In genomic region chr5:52798952-52799351, GRCh38 we compare ENCODE assay signal across 9 cellular contexts. TPM values are rescaled to one million over a fixed set of nuclear protein-coding genes. Genes with fewer than 3 reads are reported as not detected.
DNase-seq lines count a peak whose midpoint lies in the region; ATAC-seq, FAIRE-seq and TF ChIP-seq lines count a peak whose summit lies in the region.
"Had no signal": no experiment of that assay in that cellular context is flagged by ENCODE, and none has a peak within 500 bp of the region (broad histone marks: within the 10 kb centered on the region; RNA-seq: fewer than 3 reads in every experiment).

No MANE protein-coding gene starts in this region.

- H3K9me3 ChIP-seq in SJSA1 (replicated peaks) (no peaks in the 10 kb centered on the region), sigmoid colon (no peaks in the 10 kb centered on the region)

- H3K36me3 ChIP-seq in SJSA1, result peaks cover 29% of the 10 kb centered on the region
- peaks cover 0 to 8% (median 0%) of the 10 kb centered on the region in 4 donors for H3K36me3 ChIP-seq in sigmoid colon

- peak overlapping the region; percentile 90 for H3K27ac ChIP-seq in SJSA1
- H3K27ac ChIP-seq in sigmoid colon, result peak overlapping the region; percentile 91 to 97 (median 94)

- ATAC-seq in GM21619 (IDR thresholded peaks at IDR 0.05; ENCODE audit: unreplicated experiment) (no peak), GM19452 (IDR thresholded peaks at IDR 0.05; ENCODE audit: unreplicated experiment) (no peak)

- in situ Hi-C loops in ACHN (cut with HindIII; ENCODE audit: low pct_ligation_motif_present, low pct_unique_long_range_greater_than_20kb, low sequenced_read_pairs), result no loop called here

- H3K27me3 ChIP-seq in SJSA1 (replicated peaks) (no peaks in the 10 kb centered on the region), sigmoid colon (no peaks in the 10 kb centered on the region)

- H3K4me1 ChIP-seq in SJSA1 (replicated peaks) (peaks cover 49% of the 10 kb centered on the region), sigmoid colon (peaks cover 0 to 93% (median 80%) of the 10 kb centered on the region in 4 donors)

- DNase-seq in GM19239 (ENCODE audit: insufficient read length, low spot score) (no peak), SJSA1 (ENCODE audit: low read depth in 1 of 2, low spot score in 2 of 2) (no peak), fibroblast of pulmonary artery (ENCODE audit: low read depth) (no peak), sigmoid colon (no peak), DMS 273 (lab: John Stamatoyannopoulos, UW; ENCODE audit: unreplicated experiment) (no peak), ACHN (no peak)
- DNase-seq: KG1 had no signal

- intact Hi-C loops in sigmoid colon (cut with DNase I), result no loop called here

- TF ChIP-seq CTCF in fibroblast of pulmonary artery (IDR thresholded peaks at IDR 0.05; ENCODE audit: low read length, missing control alignments) (no peak), sigmoid colon (IDR thresholded peaks at IDR 0.05) (no peak)

- H3K4me3 ChIP-seq in SJSA1, result peak overlapping the region; percentile 47
- H3K4me3 ChIP-seq in fibroblast of pulmonary artery (replicated peaks; ENCODE audit: low read depth, low read length), result peak overlapping the region; percentile 76
- H3K4me3 ChIP-seq in sigmoid colon, result peak overlapping the region; percentile 47 to 71 (median 56)

- peak; percentile 78 for FAIRE-seq in GM19239 (lab: Jason Lieb, UNC)

- no peak for TF ChIP-seq EP300 in sigmoid colon (IDR thresholded peaks at IDR 0.05)

- TF ChIP-seq POLR2A in sigmoid colon (IDR thresholded peaks at IDR 0.05), result no peak

- WGBS in sigmoid colon, 2 donors, result 7 to 18% methylated on average over 4 of the region's 4 CpGs

RNA-seq across cellular contexts. Expression of gene ITGA1, which starts 11.2 kb away (rescaled TPM):
- total RNA-seq in SJSA1 (2014; rRNA removed; shearing (Covaris generic)), result 27.4 and 27.5 TPM in 2 replicates
- total RNA-seq in sigmoid colon, result 100 to 1,000 TPM; 162 to 511 (median 209) TPM
- polyA plus RNA-seq in sigmoid colon, result 1 to 10 TPM; 1.8 to 8.0 (median 4.4) TPM

RNA-seq across cellular contexts. Expression of gene PELO, which starts 11.2 kb away (rescaled TPM):
- 12.8 and 20.9 TPM in 2 replicates for total RNA-seq in SJSA1 (2014; rRNA removed; shearing (Covaris generic))
- 10 to 100 TPM; 37.1 to 60.1 (median 44.7) TPM for total RNA-seq in sigmoid colon
- 1 to 10 TPM; 3.9 to 8.3 (median 7.8) TPM for polyA plus RNA-seq in sigmoid colon
